ENCODE assay signal across 8 cellular contexts in genomic region chr2:44087037-44087713, GRCh38.
A peak's percentile ranks its signal among the peaks of the same experiment; 100 is the strongest.
DNase-seq lines count a peak whose midpoint lies in the region; ATAC-seq and TF ChIP-seq lines count a peak whose summit lies in the region.

No MANE protein-coding gene starts in this region.

- H3K4me3 ChIP-seq in GM06990 (replicated peaks; ENCODE audit: low read depth, low read length) (peak overlapping the region; percentile 46), prostate gland (peak overlapping the region; percentile 14 to 30), upper lobe of right lung (peak overlapping the region; percentile 40)

- 7% methylated on average over 29 of the region's 29 CpGs for whole genome bisulfite sequencing in prostate gland

- peak; percentile 75 for DNase-seq in GM06990 (ENCODE audit: extremely low read depth, insufficient read length)
- peak; percentile 86 for DNase-seq in NCI-H146 (lab: John Stamatoyannopoulos, UW)
- peak; percentile 53 to 75 (median 70) for DNase-seq in T-helper 2 cell
- DNase-seq in left ventricle myocardium superior = peak; percentile 88
- DNase-seq in prostate gland (ENCODE audit: low spot score) = peak; percentile 79
- DNase-seq in upper lobe of right lung = peak; percentile 91

- TF ChIP-seq CTCF in GM06990 (IDR thresholded peaks at IDR 0.05; ENCODE audit: insufficient read depth, low read length, poor library complexity, severe bottlenecking) (peak; percentile 96), prostate gland (IDR thresholded peaks at IDR 0.05) (peak; percentile 91 to 96 (median 96)), upper lobe of right lung (IDR thresholded peaks at IDR 0.05) (peak; percentile 98)

- H3K27ac ChIP-seq in angular gyrus (ENCODE audit: low read depth, low read length) (peak overlapping the region; percentile 98), prostate gland (peak overlapping the region; percentile 66 to 78), upper lobe of right lung (peak overlapping the region; percentile 45)

- H3K4me1 ChIP-seq in prostate gland (replicated peaks) = peaks cover 6% of the 10 kb centered on the region
- H3K4me1 ChIP-seq in upper lobe of right lung = no peaks in the 10 kb centered on the region

- intact Hi-C loops in left ventricle myocardium superior (cut with micrococcal nuclease) = loop anchor here (5.0 kb wide), 1 partner anchor 155 kb away; no protein-coding TSS in a partner anchor
- intact Hi-C loops in prostate gland (cut with DNase I) = loop anchor here (2.0 to 5.0 kb wide), 4 partner anchors 50 to 204 kb away; partner anchors contain the start of gene PPM1B
- intact Hi-C loops in upper lobe of right lung (cut with DNase I) = no loop called here

- peak; percentile 67 for ATAC-seq in HG02678 (IDR thresholded peaks at IDR 0.05; ENCODE audit: unreplicated experiment)
- ATAC-seq in left ventricle myocardium superior = peak; percentile 98
- ATAC-seq in upper lobe of right lung = peak; percentile 99

- peak; percentile 20 for TF ChIP-seq POLR2A in prostate gland (IDR thresholded peaks at IDR 0.05)

- H3K36me3 ChIP-seq in GM06990 (ENCODE audit: control insufficient read depth, insufficient read depth, low read length) (no peaks in the 10 kb centered on the region), prostate gland (no peaks in the 10 kb centered on the region), upper lobe of right lung (no peaks in the 10 kb centered on the region)

- no peaks in the 10 kb centered on the region for H3K27me3 ChIP-seq in GM06990 (replicated peaks; ENCODE audit: control insufficient read depth, insufficient read depth, low read length)
- H3K27me3 ChIP-seq in prostate gland (replicated peaks; ENCODE audit: insufficient read depth) = no peaks in the 10 kb centered on the region
- no peaks in the 10 kb centered on the region for H3K27me3 ChIP-seq in upper lobe of right lung

- H3K9me3 ChIP-seq in prostate gland = no peaks in the 10 kb centered on the region
- H3K9me3 ChIP-seq in upper lobe of right lung = no peaks in the 10 kb centered on the region

Comparison
In these comparisons a context has a peak if more than half of its experiments do, and no peak if none do; other contexts are left out.
1. Peak in every context shown above with its lines: DNase-seq, ATAC-seq, H3K4me3 ChIP-seq and H3K27ac ChIP-seq.
2. H3K27ac ChIP-seq: peak in every context shown above with its lines; median percentile 98 in angular gyrus; 72 in prostate gland; 45 in upper lobe of right lung.